21 cellular contexts compared by ENCODE assay signal in genomic region chr2:43455296-43455695, GRCh38.
DNase-seq lines count a peak whose midpoint lies in the region; ATAC-seq and TF ChIP-seq lines count a peak whose summit lies in the region.
"Had no signal": no experiment of that assay in that cellular context is flagged by ENCODE, and none has a peak within 500 bp of the region (broad histone marks: within the 10 kb centered on the region; RNA-seq: fewer than 3 reads in every experiment).

No MANE protein-coding gene starts in this region.

- H3K9me2 ChIP-seq in PC-9 (ENCODE audit: insufficient read depth) = no peaks in the 10 kb centered on the region

- H3K36me3 Mint-ChIP-seq in endothelial cell (ENCODE audit: low read depth, unreplicated experiment) = no peaks in the 10 kb centered on the region
- peaks cover 6% of the 10 kb centered on the region for H3K36me3 Mint-ChIP-seq in osteocyte (ENCODE audit: unreplicated experiment)

- peaks cover 55% of the 10 kb centered on the region for H3F3A ChIP-seq in PC-9 (ENCODE audit: insufficient read depth, low read depth)

- CTCF ChIA-PET in PC-9 (lab: Charles Lee) = interaction anchor here (0.6 to 0.7 kb wide), 5 partner anchors 32 to 980 kb away, joined by 3 to 9 read pairs (median 4); no protein-coding TSS in a partner anchor

- H3K4me2 ChIP-seq in PC-9 = peak overlapping the region; percentile 65

- H3K27ac ChIP-seq in ACC112 (ENCODE audit: low read depth, low read length) = peak overlapping the region; percentile 98
- H3K27ac ChIP-seq in PC-9 = peak overlapping the region; percentile 78
- H3K27ac ChIP-seq in foreskin keratinocyte = no peak overlapping the region
- H3K27ac ChIP-seq: BLaER1 treated with 17β-estradiol and CSF1 and Interleukin-3, amounts not matched to agents 10 nM and 100 nM; coronary artery; WERI-Rb-1 had no signal

- H3K79me2 ChIP-seq in ACC112 (ENCODE audit: control insufficient read depth, insufficient read depth, low read length, unreplicated experiment) (no peaks in the 10 kb centered on the region), PC-9 (ENCODE audit: low read depth) (peaks cover 8% of the 10 kb centered on the region; the same call in 1 of the 2 replicates)

- intact Hi-C loops in PC-9 (cut with micrococcal nuclease; ENCODE audit: unreplicated experiment) = no loop called here

- H3K9me3 Mint-ChIP-seq in endothelial cell (ENCODE audit: unreplicated experiment) (no peaks in the 10 kb centered on the region), osteocyte (ENCODE audit: unreplicated experiment) (no peaks in the 10 kb centered on the region)
- H3K9me3 Mint-ChIP-seq: activated T-helper 1 cell treated with anti-CD3 and anti-CD28 coated beads, Interleukin-12 subunit alpha, Interleukin-12 subunit beta, Interleukin-2, Interleukin-4 antibody, amounts not matched to agents 30 ng/mL and 10 ng/mL and 1 ng/mL, durations not matched to agents 14 hours and 24 hours and 36 hours; T-helper 2 cell treated with Interferon-gamma antibody and Interleukin-4, amounts not matched to agents 5 μg/mL and 100 μg/mL, for 36 hours had no signal

- H3K27me3 ChIP-seq in ACC112 (ENCODE audit: insufficient read depth, low read length) (no peaks in the 10 kb centered on the region), PC-9 (ENCODE audit: insufficient read depth, low read depth) (no peaks in the 10 kb centered on the region), foreskin keratinocyte (no peaks in the 10 kb centered on the region)
- H3K27me3 ChIP-seq: BLaER1 treated with 17β-estradiol and CSF1 and Interleukin-3, amounts not matched to agents 10 nM and 100 nM had no signal

- H3K9me3 ChIP-seq in PC-9 (ENCODE audit: insufficient read depth, low read depth) = no peaks in the 10 kb centered on the region

- no peaks in the 10 kb centered on the region for H3K36me3 ChIP-seq in ACC112 (ENCODE audit: insufficient read depth, low read length)
- H3K36me3 ChIP-seq in PC-9 (ENCODE audit: low read depth) = no peaks in the 10 kb centered on the region
- H3K36me3 ChIP-seq: WERI-Rb-1 had no signal

- H3K4me1 ChIP-seq in ACC112 (ENCODE audit: control insufficient read depth, insufficient read depth, low read length, unreplicated experiment) (peaks cover 83% of the 10 kb centered on the region), PC-9 (replicated peaks; ENCODE audit: insufficient read depth) (peaks cover 74% of the 10 kb centered on the region), foreskin keratinocyte (peaks cover 28% of the 10 kb centered on the region)

- no peak for ATAC-seq in foreskin keratinocyte
- ATAC-seq: naive thymus-derived CD8-positive, alpha-beta T cell; sciatic nerve had no signal

- DNase-seq in PC-9 = no peak
- no peak for DNase-seq in endothelial cell (ENCODE audit: low spot score)
- no peak for DNase-seq in osteocyte (ENCODE audit: extremely low spot score, unreplicated experiment)
- no peak for DNase-seq in stimulated activated CD4-positive, alpha-beta T cell treated with anti-CD3 and anti-CD28 coated beads, Interleukin-4, amount 100 ng/mL, for 4 hours
- DNase-seq in cerebellar nuclear complex (lab: John Stamatoyannopoulos, UW) = no peak
- DNase-seq in activated effector memory CD4-positive, alpha-beta T cell treated with Interleukin-2 at 50 U/mL for 16 hours = no peak
- DNase-seq in foreskin keratinocyte = no peak
- DNase-seq: ACHN; activated CD4-positive, alpha-beta T cell treated with anti-CD3 and anti-CD28 coated beads, Interleukin-2, amount 10 ng/mL, durations not matched to agents 7 days and 5 days; head of caudate nucleus; naive thymus-derived CD8-positive, alpha-beta T cell; NCI-H524 treated with DMSO at 0.1 percent for 48 hours; RPMI8226; WERI-Rb-1 had no signal

- H3K4me3 ChIP-seq in ACC112 (ENCODE audit: low read depth, low read length) = peak overlapping the region; percentile 57
- H3K4me3 ChIP-seq in PC-9 = 0 out of 2 replicates have a peak overlapping the region, but pooled peaks have one; percentile 25
- H3K4me3 ChIP-seq: BLaER1 treated with 17β-estradiol and CSF1 and Interleukin-3, amounts not matched to agents 10 nM and 100 nM; coronary artery had no signal

- no TSS peak for BruUV-seq in PC-9 (replicated peaks; lab: Mats Ljungman, UMichigan)

- POLR2A ChIA-PET in PC-9 (lab: Charles Lee; ENCODE audit: unreplicated experiment) = interaction anchor here (0.7 kb wide), 1 partner anchor 162 kb away, joined by 3 read pairs; no protein-coding TSS in a partner anchor

- peaks cover 65% of the 10 kb centered on the region for H3K4me1 Mint-ChIP-seq in endothelial cell (ENCODE audit: unreplicated experiment)
- H3K4me1 Mint-ChIP-seq in osteocyte (ENCODE audit: unreplicated experiment) = peaks cover 69% of the 10 kb centered on the region

- H3K4me3 Mint-ChIP-seq in endothelial cell (ENCODE audit: unreplicated experiment) (no peak overlapping the region), osteocyte (ENCODE audit: unreplicated experiment) (no peak overlapping the region)
- H3K4me3 Mint-ChIP-seq: activated CD4-positive, alpha-beta T cell treated with anti-CD3 and anti-CD28 coated beads, Interleukin-2, amount 10 ng/mL, durations not matched to agents 7 days and 5 days; activated naive CD8-positive, alpha-beta T cell; activated T-helper 1 cell treated with anti-CD3 and anti-CD28 coated beads, Interleukin-12 subunit alpha, Interleukin-12 subunit beta, Interleukin-2, Interleukin-4 antibody, amounts not matched to agents 30 ng/mL and 10 ng/mL and 1 ng/mL, durations not matched to agents 14 hours and 24 hours and 36 hours; naive thymus-derived CD8-positive, alpha-beta T cell; T-helper 2 cell treated with Interferon-gamma antibody and Interleukin-4, amounts not matched to agents 5 μg/mL and 100 μg/mL, for 36 hours had no signal

- H3K27ac Mint-ChIP-seq in endothelial cell (ENCODE audit: unreplicated experiment) = peak overlapping the region; percentile 96
- peak overlapping the region; percentile 40 for H3K27ac Mint-ChIP-seq in osteocyte (ENCODE audit: unreplicated experiment)
- H3K27ac Mint-ChIP-seq: activated CD4-positive, alpha-beta T cell treated with anti-CD3 and anti-CD28 coated beads, Interleukin-2, amount 10 ng/mL, durations not matched to agents 7 days and 5 days; activated naive CD8-positive, alpha-beta T cell; activated T-helper 1 cell treated with anti-CD3 and anti-CD28 coated beads, Interleukin-12 subunit alpha, Interleukin-12 subunit beta, Interleukin-2, Interleukin-4 antibody, amounts not matched to agents 30 ng/mL and 10 ng/mL and 1 ng/mL, durations not matched to agents 14 hours and 24 hours and 36 hours; T-helper 2 cell treated with Interferon-gamma antibody and Interleukin-4, amounts not matched to agents 5 μg/mL and 100 μg/mL, for 36 hours had no signal

- H4K20me1 ChIP-seq in PC-9 (ENCODE audit: insufficient read depth) = no peaks in the 10 kb centered on the region
- H4K20me1 ChIP-seq: BLaER1 treated with 17β-estradiol and CSF1 and Interleukin-3, amounts not matched to agents 10 nM and 100 nM had no signal

- H2AFZ ChIP-seq in ACC112 (ENCODE audit: low read length, unreplicated experiment) (no peak overlapping the region), PC-9 (no peak overlapping the region)

- H3K27me3 Mint-ChIP-seq in endothelial cell (ENCODE audit: unreplicated experiment) (peaks cover 5% of the 10 kb centered on the region), osteocyte (ENCODE audit: unreplicated experiment) (no peaks in the 10 kb centered on the region)
- H3K27me3 Mint-ChIP-seq: activated CD4-positive, alpha-beta T cell treated with anti-CD3 and anti-CD28 coated beads, Interleukin-2, amount 10 ng/mL, durations not matched to agents 7 days and 5 days; activated naive CD8-positive, alpha-beta T cell; naive thymus-derived CD8-positive, alpha-beta T cell had no signal

- no peak for TF ChIP-seq CTCF in PC-9 (conservative IDR thresholded peaks at IDR 0.05)
- TF ChIP-seq CTCF in endothelial cell (IDR thresholded peaks at IDR 0.05; ENCODE audit: unreplicated experiment) = no peak
- TF ChIP-seq CTCF in osteocyte (IDR thresholded peaks at IDR 0.05) = no peak
- TF ChIP-seq CTCF in foreskin keratinocyte (conservative IDR thresholded peaks at IDR 0.05) = no peak
